Comparison of ENCODE assay signal across 21 cellular contexts in the genomic region with DNA sequence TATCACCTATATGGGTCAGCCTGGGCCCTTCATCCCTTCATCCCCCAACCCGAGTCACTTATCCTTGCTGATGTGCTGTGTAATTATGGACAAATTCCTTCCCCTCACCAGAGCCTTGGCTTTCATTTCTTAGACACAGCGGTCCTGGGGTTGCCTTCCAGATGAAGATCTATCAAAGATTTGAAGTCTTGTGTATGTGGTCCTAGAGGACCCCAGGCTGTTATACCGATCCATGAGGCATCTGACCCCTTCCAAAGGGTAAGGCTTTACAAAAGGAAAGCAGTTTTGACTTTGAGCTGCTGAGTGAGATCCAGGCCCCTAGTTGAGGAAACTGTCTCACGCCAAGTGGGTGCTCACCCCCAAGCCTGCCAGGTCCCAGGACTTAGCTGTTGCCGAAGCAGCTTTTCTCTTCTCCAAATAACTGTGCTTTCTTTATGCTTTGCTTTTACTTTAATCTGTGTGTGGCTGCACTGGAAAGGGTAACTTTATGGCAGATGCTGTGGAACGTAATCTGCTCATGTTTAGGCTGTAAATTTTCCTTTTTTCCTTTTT. TPM values are rescaled to one million over a fixed set of nuclear protein-coding genes. Genes with fewer than 3 reads are reported as not detected.
DNase-seq lines count a peak whose midpoint lies in the region; ATAC-seq and TF ChIP-seq lines count a peak whose summit lies in the region.
"Had no signal": no experiment of that assay in that cellular context is flagged by ENCODE, and none has a peak within 500 bp of the region (broad histone marks: within the 10 kb centered on the region; RNA-seq: fewer than 3 reads in every experiment).

No MANE protein-coding gene starts in this region.

- H3K4me1 ChIP-seq in right atrium auricular region: peaks cover 0 to 46% of the 10 kb centered on the region in 2 donors
- H3K4me1 ChIP-seq: SJSA1 had no signal

- no peaks in the 10 kb centered on the region for H3K9me3 ChIP-seq in right atrium auricular region
- H3K9me3 ChIP-seq: BE2C, SJSA1 had no signal

- no peak for TF ChIP-seq CTCF in right atrium auricular region (IDR thresholded peaks at IDR 0.05)

- H3K27ac Mint-ChIP-seq in naive thymus-derived CD8-positive, alpha-beta T cell: peak overlapping the region in 9 of 10 donors; percentile 27 to 87 (median 73)
- H3K27ac Mint-ChIP-seq: IgD-negative memory B cell had no signal

- no peak overlapping the region for H3K4me3 ChIP-seq in right atrium auricular region
- H3K4me3 ChIP-seq: SJSA1 had no signal

- H3K9me3 Mint-ChIP-seq in naive thymus-derived CD8-positive, alpha-beta T cell: no peaks in the 10 kb centered on the region
- H3K9me3 Mint-ChIP-seq: CD8-positive, alpha-beta T cell; IgD-negative memory B cell had no signal

- POLR2A ChIA-PET in naive thymus-derived CD8-positive, alpha-beta T cell (lab: Charles Lee): interaction anchor here (0.7 to 3.8 kb wide), 5 partner anchors 11 to 213 kb away, joined by 3 to 9 read pairs (median 4); no protein-coding TSS in a partner anchor

- H3K36me3 ChIP-seq in right atrium auricular region: no peaks in the 10 kb centered on the region
- H3K36me3 ChIP-seq: BE2C, SJSA1 had no signal

- intact Hi-C loops in left ventricle myocardium superior (cut with micrococcal nuclease): no loop called here

- peaks cover 27 to 88% (median 59%) of the 10 kb centered on the region in 4 donors for H3K4me1 Mint-ChIP-seq in naive thymus-derived CD8-positive, alpha-beta T cell

- H3K36me3 Mint-ChIP-seq in naive thymus-derived CD8-positive, alpha-beta T cell: peaks cover 0 to 24% (median 0%) of the 10 kb centered on the region in 3 donors
- H3K36me3 Mint-ChIP-seq: IgD-negative memory B cell had no signal

- H3K4me3 Mint-ChIP-seq in naive thymus-derived CD8-positive, alpha-beta T cell: no peak overlapping the region
- H3K4me3 Mint-ChIP-seq: CD8-positive, alpha-beta T cell; IgD-negative memory B cell had no signal

- H3K27ac ChIP-seq in right atrium auricular region: no peak overlapping the region
- H3K27ac ChIP-seq: SJSA1 had no signal

- no peak for ATAC-seq in left ventricle myocardium superior
- ATAC-seq in naive thymus-derived CD8-positive, alpha-beta T cell: no peak
- no peak for ATAC-seq in GM19023 (IDR thresholded peaks at IDR 0.05; ENCODE audit: unreplicated experiment)
- ATAC-seq: CD8-positive, alpha-beta T cell; HCT116; Right ventricle myocardium inferior had no signal

- H3K27me3 Mint-ChIP-seq in naive thymus-derived CD8-positive, alpha-beta T cell: no peaks in the 10 kb centered on the region

- no peaks in the 10 kb centered on the region for H3K27me3 ChIP-seq in right atrium auricular region
- H3K27me3 ChIP-seq: BE2C had no signal

- DNase-seq in right atrium auricular region (ENCODE audit: low spot score) (peak; percentile 49), left ventricle myocardium superior (no peak), NCI-H128 (lab: John Stamatoyannopoulos, UW; ENCODE audit: unreplicated experiment) (no peak), CD1c-positive myeloid dendritic cell (ENCODE audit: extremely low spot score) (no peak)
- peak; percentile 23 for DNase-seq in activated CD8-positive, alpha-beta memory T cell treated with anti-CD3 and anti-CD28 coated beads, Interleukin-2, amount 50 U/mL, for 48 hours
- DNase-seq in naive thymus-derived CD8-positive, alpha-beta T cell: no peak
- DNase-seq: BE2C, DND-41, GOT3, NCI-H1105, NCI-H1694, NCI-H2081 treated with DMSO at 0.1 percent for 48 hours, NCI-H2171 treated with DMSO at 0.1 percent for 48 hours, NCI-H524 treated with DMSO at 0.1 percent for 48 hours, NCI-H82 had no signal

RNA-seq across cellular contexts. Expression of gene MAN1C1, which starts 37.6 kb away (rescaled TPM):
- total RNA-seq in right atrium auricular region: 10 to 100 TPM in 1 of 2 donors, 1 to 10 TPM in 1; 9.4 to 13.6 TPM
- total RNA-seq in left ventricle myocardium superior: 17.9 TPM
- total RNA-seq in naive thymus-derived CD8-positive, alpha-beta T cell: 10 to 100 TPM; 46.0 to 47.2 TPM
- polyA plus RNA-seq in naive thymus-derived CD8-positive, alpha-beta T cell: 10 to 100 TPM; 11.3 to 48.3 (median 11.7) TPM
- total RNA-seq: SJSA1 had no signal

Comparison
In these comparisons a context has a peak if more than half of its experiments do, and no peak if none do; other contexts are left out.
1. DNase-seq: peak in right atrium auricular region (single experiment) and activated CD8-positive, alpha-beta memory T cell treated with anti-CD3 and anti-CD28 coated beads, Interleukin-2, amount 50 U/mL, for 48 hours (single experiment); none in left ventricle myocardium superior (single experiment), naive thymus-derived CD8-positive, alpha-beta T cell (0 of 10), NCI-H128 (single experiment) and CD1c-positive myeloid dendritic cell (single experiment).